8 cellular contexts compared by ENCODE assay signal in the genomic region with DNA sequence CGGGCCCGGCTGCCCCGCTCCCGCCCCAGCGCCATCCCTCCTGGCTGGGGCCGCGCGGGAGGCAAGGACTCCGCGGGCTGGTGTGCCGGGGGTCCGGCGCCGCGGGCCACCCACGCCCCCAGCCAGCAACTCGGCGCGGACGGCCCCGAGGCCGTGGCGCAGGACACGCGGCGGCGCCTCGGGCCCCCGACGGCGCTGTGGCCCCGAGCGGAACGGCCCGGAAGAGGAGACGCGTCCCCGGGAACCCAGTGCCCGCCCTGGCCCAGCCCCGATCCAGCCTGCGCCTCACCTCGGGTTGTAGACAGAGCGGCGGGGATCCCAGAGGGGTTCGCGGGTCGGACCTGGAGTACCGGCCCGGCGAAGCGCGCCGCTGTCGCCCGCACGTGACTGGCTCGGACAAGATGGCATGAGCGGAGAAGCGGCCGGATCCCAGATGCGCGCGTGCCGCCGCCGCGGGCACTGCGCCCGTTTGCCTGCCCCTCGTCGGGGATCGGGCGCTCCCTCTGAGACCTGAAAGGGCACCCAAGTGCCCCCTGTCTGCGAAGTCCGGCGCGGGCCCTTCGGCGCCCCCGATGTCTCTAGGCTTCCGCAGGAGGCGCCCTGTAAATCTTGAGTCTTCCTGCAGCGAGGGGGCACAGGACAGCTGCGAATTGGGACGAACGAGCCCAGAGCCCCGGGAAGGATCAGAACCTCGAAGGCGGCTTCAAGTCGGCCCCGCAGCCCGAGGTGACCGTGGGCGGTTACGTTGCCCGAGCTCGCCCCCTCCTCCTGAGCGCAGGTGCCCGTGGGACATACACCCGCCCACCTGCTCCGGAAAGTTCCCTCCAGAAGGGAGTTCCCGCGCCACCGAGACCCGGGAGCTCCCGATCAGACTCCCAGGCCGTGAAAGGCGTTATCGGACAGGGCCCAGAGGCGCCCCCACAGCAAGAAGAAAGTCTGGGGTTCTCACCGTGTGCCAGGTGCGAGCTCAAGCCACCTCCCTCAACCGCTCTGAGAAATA. TPM values are rescaled to one million over a fixed set of nuclear protein-coding genes. Genes with fewer than 3 reads are reported as not detected.
DNase-seq lines count a peak whose midpoint lies in the region; ATAC-seq lines count a peak whose summit lies in the region.

No MANE protein-coding gene starts in this region.

- no peak overlapping the region for H2AK5ac ChIP-seq in neuronal stem cell (ENCODE audit: low read depth, low read length)

- H3K4me2 ChIP-seq in neuronal stem cell (ENCODE audit: insufficient read depth, low read length, poor library complexity, severe bottlenecking), result peak overlapping the region; percentile 86

- no peak overlapping the region for H3K4ac ChIP-seq in neuronal stem cell (ENCODE audit: low read length)

- peak overlapping the region; percentile 58 for H2BK12ac ChIP-seq in neuronal stem cell (ENCODE audit: low read length)

- peaks cover 0 to 20% (median 13%) of the 10 kb centered on the region in 3 experiments for H3K27me3 ChIP-seq in neuronal stem cell (ENCODE audit: control insufficient read depth in 3 of 3, insufficient read depth in 3 of 3, low read depth in 1 of 3, low read length in 3 of 3)

- H2BK5ac ChIP-seq in neuronal stem cell (ENCODE audit: low read length), result no peak overlapping the region

- WGBS in neuronal stem cell (ENCODE audit: extremely low coverage in 2 of 2, insufficient read length in 2 of 2, insufficient replicate concordance in 1 of 2), 2 donors, result no CpG with 5 or more reads among the region's 113 CpGs

- peak overlapping the region; percentile 67 to 98 for H3K4me3 ChIP-seq in neuronal stem cell (ENCODE audit: low read length in 2 of 2)

- no peaks in the 10 kb centered on the region for H3K79me1 ChIP-seq in neuronal stem cell (ENCODE audit: low read depth, low read length)

- peak overlapping the region; percentile 91 for H3K18ac ChIP-seq in neuronal stem cell (ENCODE audit: low read length)

- H3K36me3 ChIP-seq in neuronal stem cell (replicated peaks in 1 of 2; ENCODE audit: control insufficient read depth in 2 of 2, insufficient read depth in 2 of 2, low read length in 2 of 2), result no peaks in the 10 kb centered on the region

- H3K9ac ChIP-seq in neuronal stem cell (ENCODE audit: low read depth, low read length, poor library complexity), result peak overlapping the region; percentile 34

- peaks cover 0 to 1% of the 10 kb centered on the region in 2 donors for H3K9me3 ChIP-seq in neuronal stem cell (replicated peaks in 1 of 2; ENCODE audit: control insufficient read depth in 2 of 2, insufficient read depth in 1 of 2, low read depth in 1 of 2, low read length in 2 of 2)

- H3K4me1 ChIP-seq in neuronal stem cell (ENCODE audit: control insufficient read depth in 2 of 2, insufficient read depth in 1 of 2, low read depth in 1 of 2, low read length in 2 of 2), result peaks cover 2 to 3% of the 10 kb centered on the region in 2 donors

- no peak overlapping the region for H3K27ac ChIP-seq in neuronal stem cell (replicated peaks; ENCODE audit: low read length)
- H3K27ac ChIP-seq in temporal lobe (ENCODE audit: low read depth, low read length), result peak overlapping the region; percentile 3

- H3K14ac ChIP-seq in neuronal stem cell (ENCODE audit: low read length), result peak overlapping the region; percentile 6

- peak; percentile 59 for DNase-seq in DMS53 (lab: John Stamatoyannopoulos, UW)
- DNase-seq in DMS53 treated with DMSO at 0.1 percent for 48 hours (lab: John Stamatoyannopoulos, UW; ENCODE audit: unreplicated experiment), result no peak
- peak; percentile 73 for DNase-seq in OCI-M1 (lab: John Stamatoyannopoulos, UW)
- DNase-seq in activated T-helper 1 cell treated with anti-CD3 and anti-CD28 coated beads, Interleukin-2, amount 50 U/mL, for 16 hours (ENCODE audit: low read depth in 1 of 2, low spot score in 1 of 2), result peak; percentile 26 to 51
- DNase-seq in foreskin melanocyte, result peak; percentile 51
- peak; percentile 52 for DNase-seq in neuronal stem cell (ENCODE audit: low spot score)

- peak overlapping the region; percentile 99 for H2AFZ ChIP-seq in neuronal stem cell (ENCODE audit: low read length)

- H2BK15ac ChIP-seq in neuronal stem cell (ENCODE audit: low read length), result no peak overlapping the region

- H3K23ac ChIP-seq in neuronal stem cell (ENCODE audit: low read depth, low read length, poor library complexity), result peak overlapping the region; percentile 77

- ATAC-seq in HG02973 (IDR thresholded peaks at IDR 0.05; ENCODE audit: unreplicated experiment), result peak; percentile 39

- H2BK120ac ChIP-seq in neuronal stem cell (ENCODE audit: low read depth, low read length), result no peak overlapping the region

- H4K8ac ChIP-seq in neuronal stem cell (ENCODE audit: low read depth, low read length), result no peak overlapping the region

- no peak overlapping the region for H4K91ac ChIP-seq in neuronal stem cell (ENCODE audit: low read depth, low read length, poor library complexity)

RNA-seq across cellular contexts. Expression of a gene that starts 0.6 kb away (rescaled TPM):
- 7.2 TPM for polyA plus RNA-seq in neuronal stem cell (2013, experiment 1 of 2)
- 7.8 TPM for polyA plus RNA-seq in neuronal stem cell (2013, experiment 2 of 2)
- total RNA-seq in temporal lobe, result 16.7 TPM
